16 cellular contexts compared by ENCODE assay signal in genomic region chr20:45810191-45810590, GRCh38. TPM values are rescaled to one million over a fixed set of nuclear protein-coding genes. Genes with fewer than 3 reads are reported as not detected.
"Had no signal": no experiment of that assay in that cellular context is flagged by ENCODE, and none has a peak within 500 bp of the region (broad histone marks: within the 10 kb centered on the region; RNA-seq: fewer than 3 reads in every experiment).

No MANE protein-coding gene starts in this region.

- H3K27me3 Mint-ChIP-seq: activated naive CD8-positive, alpha-beta T cell; naive thymus-derived CD8-positive, alpha-beta T cell had no signal

- DNase-seq: activated CD4-positive, alpha-beta T cell treated with anti-CD3 and anti-CD28 coated beads, Interleukin-2, amount 50 U/mL, for 4 hours; activated gamma-delta T cell; activated T-cell treated with anti-CD3 and anti-CD28 coated beads, Interleukin-2, amount 50 U/mL, for 1 hour; caudate nucleus; foreskin melanocyte; glutamatergic neuron; lower lobe of right lung; naive thymus-derived CD8-positive, alpha-beta T cell; right lobe of liver; small intestine; stimulated activated CD4-positive, alpha-beta T cell treated with anti-CD3 and anti-CD28 coated beads, Interleukin-4, amount 100 ng/mL, for 1 hour; T1000 had no signal

- H3K27ac Mint-ChIP-seq: activated naive CD8-positive, alpha-beta T cell had no signal

- H3K4me3 Mint-ChIP-seq: activated naive CD8-positive, alpha-beta T cell had no signal

- ATAC-seq: lower lobe of right lung; naive thymus-derived CD8-positive, alpha-beta T cell; right lobe of liver had no signal

- H3K9me3 Mint-ChIP-seq: brain; naive thymus-derived CD8-positive, alpha-beta T cell had no signal

RNA-seq across cellular contexts. Expression of gene UBE2C, which starts 2.3 kb away (rescaled TPM):
- total RNA-seq: mesenteric fat pad had no signal

RNA-seq across cellular contexts. Expression of gene TNNC2, which starts 16.9 kb away (rescaled TPM):
- total RNA-seq: lower lobe of right lung; T-helper 1 cell treated with Interleukin-12 subunit alpha and Interleukin-12 subunit beta and Interleukin-4 antibody, amounts not matched to agents 30 ng/mL and 1 ng/mL, for 36 hours had no signal

RNA-seq across cellular contexts. Expression of gene WFDC3, which starts 18.5 kb away (rescaled TPM):
- total RNA-seq: naive thymus-derived CD8-positive, alpha-beta T cell; T-helper 1 cell treated with Interleukin-12 subunit alpha and Interleukin-12 subunit beta and Interleukin-4 antibody, amounts not matched to agents 30 ng/mL and 1 ng/mL, for 36 hours had no signal
